9 cellular contexts compared by ENCODE assay signal in genomic region chr1:76294470-76295194, GRCh38.
DNase-seq lines count a peak whose midpoint lies in the region; ATAC-seq and TF ChIP-seq lines count a peak whose summit lies in the region.
"Had no signal": no experiment of that assay in that cellular context is flagged by ENCODE, and none has a peak within 500 bp of the region (broad histone marks: within the 10 kb centered on the region; RNA-seq: fewer than 3 reads in every experiment).

No MANE protein-coding gene starts in this region.

- ATAC-seq in GM21786 (IDR thresholded peaks at IDR 0.05; ENCODE audit: unreplicated experiment) (peak; percentile 67), naive B cell (ENCODE audit: low read depth in 2 of 2) (peak; percentile 58 to 73)
- ATAC-seq: A549 had no signal

- no peaks in the 10 kb centered on the region for H3K36me3 ChIP-seq in HAP-1 (replicated peaks)

- no peaks in the 10 kb centered on the region for H3K36me3 Mint-ChIP-seq in IgD-negative memory B cell
- H3K36me3 Mint-ChIP-seq in naive B cell: no peaks in the 10 kb centered on the region
- no peaks in the 10 kb centered on the region for H3K36me3 Mint-ChIP-seq in CD14-positive monocyte

- H3K27ac Mint-ChIP-seq in IgD-negative memory B cell: peak overlapping the region; percentile 53 to 87 (median 54)
- H3K27ac Mint-ChIP-seq in naive B cell: peak overlapping the region; percentile 9 to 82 (median 73)
- H3K27ac Mint-ChIP-seq in CD14-positive monocyte: no peak overlapping the region

- intact Hi-C loops in CD14-positive monocyte (cut with micrococcal nuclease): no loop called here

- no peaks in the 10 kb centered on the region for H3K27me3 ChIP-seq in HAP-1 (ENCODE audit: low read depth)

- no peak overlapping the region for H3K4me3 ChIP-seq in HAP-1
- H3K4me3 ChIP-seq: A549 had no signal

- H3K9me3 ChIP-seq in HAP-1: no peaks in the 10 kb centered on the region
- H3K9me3 ChIP-seq: A549 had no signal

- H3K4me1 Mint-ChIP-seq in IgD-negative memory B cell (peaks cover 29 to 44% (median 36%) of the 10 kb centered on the region in 3 donors), naive B cell (peaks cover 32 to 54% (median 36%) of the 10 kb centered on the region in 3 donors), CD14-positive monocyte (peaks cover 6% of the 10 kb centered on the region)

- peaks cover 1% of the 10 kb centered on the region for H3K27me3 Mint-ChIP-seq in IgD-negative memory B cell
- H3K27me3 Mint-ChIP-seq in naive B cell: no peaks in the 10 kb centered on the region
- peaks cover 1 to 2% (median 1%) of the 10 kb centered on the region in 3 donors for H3K27me3 Mint-ChIP-seq in CD14-positive monocyte (ENCODE audit: low read depth in 3 of 3)

- in situ Hi-C loops in HAP-1 (cut with MboI; ENCODE audit: low sequenced_read_pairs): no loop called here

- peak; percentile 32 for DNase-seq in DMS79 treated with DMSO at 0.1 percent for 48 hours (lab: John Stamatoyannopoulos, UW)
- no peak for DNase-seq in DMS79 (lab: John Stamatoyannopoulos, UW)
- peak; percentile 20 for DNase-seq in naive B cell
- no peak for DNase-seq in HAP-1 (ENCODE audit: low spot score in 2 of 2)
- no peak for DNase-seq in CD14-positive monocyte (ENCODE audit: low spot score)
- no peak for DNase-seq in NCI-H345 treated with DMSO at 0.1 percent for 48 hours (lab: John Stamatoyannopoulos, UW; ENCODE audit: unreplicated experiment)

- TF ChIP-seq CTCF in CD14-positive monocyte (IDR thresholded peaks at IDR 0.05): no peak

- peak overlapping the region; percentile 6 to 44 (median 17) for H3K4me3 Mint-ChIP-seq in IgD-negative memory B cell
- H3K4me3 Mint-ChIP-seq in naive B cell: peak overlapping the region; percentile 0 to 77 (median 52)
- no peak overlapping the region for H3K4me3 Mint-ChIP-seq in CD14-positive monocyte

- no peaks in the 10 kb centered on the region for H3K4me1 ChIP-seq in HAP-1
- H3K4me1 ChIP-seq: A549 had no signal

- H3K9me3 Mint-ChIP-seq in IgD-negative memory B cell (peaks cover 0 to 4% (median 1%) of the 10 kb centered on the region in 3 donors), naive B cell (no peaks in the 10 kb centered on the region), CD14-positive monocyte (no peaks in the 10 kb centered on the region)

Comparison
In these comparisons a context has a peak if more than half of its experiments do, and no peak if none do; other contexts are left out.
1. DNase-seq: peak in DMS79 treated with DMSO at 0.1 percent for 48 hours (single experiment) and naive B cell (single experiment); none in DMS79 (single experiment), HAP-1 (0 of 2), CD14-positive monocyte (single experiment) and NCI-H345 treated with DMSO at 0.1 percent for 48 hours (single experiment).
2. H3K27ac Mint-ChIP-seq: peak in IgD-negative memory B cell (3 of 3) and naive B cell (6 of 6); none in CD14-positive monocyte (0 of 7).
3. H3K4me3 Mint-ChIP-seq: peak in IgD-negative memory B cell (4 of 4) and naive B cell (8 of 8); none in CD14-positive monocyte (0 of 2).